Comparison of ENCODE assay signal across 8 cellular contexts in genomic region chr12:128644664-128645296, GRCh38.
DNase-seq lines count a peak whose midpoint lies in the region; TF ChIP-seq lines count a peak whose summit lies in the region.

No MANE protein-coding gene starts in this region.

- H3K27me3 ChIP-seq in BE2C (no peaks in the 10 kb centered on the region), neutrophil (no peaks in the 10 kb centered on the region)

- peak; percentile 50 for TF ChIP-seq CTCF in BE2C (IDR thresholded peaks at IDR 0.05; ENCODE audit: low read depth, low read length)
- TF ChIP-seq CTCF in GM13977 (IDR thresholded peaks at IDR 0.05; ENCODE audit: extremely low read depth, insufficient read depth, missing control alignments) = peak; percentile 83
- peak; percentile 55 for TF ChIP-seq CTCF in neutrophil (IDR thresholded peaks at IDR 0.05)

- H3K4me1 ChIP-seq in BE2C (no peaks in the 10 kb centered on the region), neutrophil (ENCODE audit: control insufficient read depth in 1 of 2, insufficient read depth in 1 of 2, low read depth in 1 of 2, low read length in 1 of 2) (no peaks in the 10 kb centered on the region)

- DNase-seq in BE2C (no peak), GM13977 (ENCODE audit: low spot score) (peak; percentile 64), NCI-H748 (lab: John Stamatoyannopoulos, UW; ENCODE audit: unreplicated experiment) (peak; percentile 85), T47D (ENCODE audit: low read depth in 1 of 2, low spot score in 1 of 2) (peak; percentile 23 to 27), midbrain (lab: John Stamatoyannopoulos, UW) (no peak), hepatic stellate cell (ENCODE audit: low spot score) (no peak)
- no peak for DNase-seq in activated effector memory CD4-positive, alpha-beta T cell treated with Interleukin-2 at 50 U/mL for 16 hours

- H3K9me3 ChIP-seq in BE2C (no peaks in the 10 kb centered on the region), neutrophil (no peaks in the 10 kb centered on the region)

- in situ Hi-C loops in GM13977 (cut with MboI; ENCODE audit: low pct_unique_long_range_greater_than_20kb, low sequenced_read_pairs, unreplicated experiment) = no loop called here
- in situ Hi-C loops in T47D (cut with HindIII; ENCODE audit: low pct_unique_long_range_greater_than_20kb, low sequenced_read_pairs) = no loop called here

- no peak overlapping the region for H3K27ac ChIP-seq in neutrophil

- H3K4me3 ChIP-seq in BE2C (ENCODE audit: low read depth, low read length) = no peak overlapping the region
- no peak overlapping the region for H3K4me3 ChIP-seq in neutrophil (ENCODE audit: low read depth in 1 of 2, low read length in 1 of 2)

- H3K36me3 ChIP-seq in BE2C (no peaks in the 10 kb centered on the region), neutrophil (no peaks in the 10 kb centered on the region)

Comparison
In these comparisons a context has a peak if more than half of its experiments do, and no peak if none do; other contexts are left out.
1. DNase-seq: peak in GM13977 (single experiment), NCI-H748 (single experiment) and T47D (2 of 2); none in BE2C (single experiment), activated effector memory CD4-positive, alpha-beta T cell treated with Interleukin-2 at 50 U/mL for 16 hours (single experiment), midbrain (single experiment) and hepatic stellate cell (single experiment).
2. Peak in every context shown above with its lines, with median percentiles within 50 percentile points of each other: CTCF ChIP-seq.